In genomic region chr9:106421772-106422171, GRCh38 we compare ENCODE assay signal across 9 cellular contexts.
DNase-seq lines count a peak whose midpoint lies in the region; ATAC-seq, FAIRE-seq and TF ChIP-seq lines count a peak whose summit lies in the region.
"Had no signal": no experiment of that assay in that cellular context is flagged by ENCODE, and none has a peak within 500 bp of the region (broad histone marks: within the 10 kb centered on the region; RNA-seq: fewer than 3 reads in every experiment).

No MANE protein-coding gene starts in this region.

- H3K4me3 Mint-ChIP-seq in natural killer cell, result peak overlapping the region; percentile 37
- no peak overlapping the region for H3K4me3 Mint-ChIP-seq in activated T-helper 2 cell treated with anti-CD3 and anti-CD28 coated beads, Interferon-gamma antibody, Interleukin-2, Interleukin-4, amounts not matched to agents 10 μg/mL and 5 μg/mL and 100 μg/mL, durations not matched to agents 14 hours and 24 hours and 36 hours (ENCODE audit: low read depth)
- H3K4me3 Mint-ChIP-seq: activated CD4-positive, alpha-beta T cell treated with anti-CD3 and anti-CD28 coated beads, Interleukin-2, amount 10 ng/mL, durations not matched to agents 24 days and 14 days had no signal

- peak; percentile 57 for ATAC-seq in GM18868 (IDR thresholded peaks at IDR 0.05; ENCODE audit: unreplicated experiment)
- peak; percentile 66 for ATAC-seq in HG02610 (IDR thresholded peaks at IDR 0.05; ENCODE audit: unreplicated experiment)
- peak; percentile 43 for ATAC-seq in HG03558 (IDR thresholded peaks at IDR 0.05; ENCODE audit: extremely low read depth, unreplicated experiment)
- peak in 1 of 3 donors; percentile 50 for ATAC-seq in natural killer cell

- intact Hi-C loops in natural killer cell (cut with micrococcal nuclease), result no loop called here
- intact Hi-C loops in activated T-helper 2 cell treated with anti-CD3 and anti-CD28 coated beads, Interferon-gamma antibody, Interleukin-2, Interleukin-4, amounts not matched to agents 10 μg/mL and 5 μg/mL and 100 μg/mL, durations not matched to agents 14 hours and 24 hours and 36 hours (cut with micrococcal nuclease), result no loop called here

- TF ChIP-seq POLR2A in H54 (IDR thresholded peaks at IDR 0.05; ENCODE audit: low read depth, low read length), result no peak

- H3K9me3 Mint-ChIP-seq in natural killer cell, result no peaks in the 10 kb centered on the region
- H3K9me3 Mint-ChIP-seq in activated T-helper 2 cell treated with anti-CD3 and anti-CD28 coated beads, Interferon-gamma antibody, Interleukin-2, Interleukin-4, amounts not matched to agents 10 μg/mL and 5 μg/mL and 100 μg/mL, durations not matched to agents 14 hours and 24 hours and 36 hours, result peaks cover 3% of the 10 kb centered on the region
- H3K9me3 Mint-ChIP-seq: activated CD4-positive, alpha-beta T cell treated with anti-CD3 and anti-CD28 coated beads, Interleukin-2, amount 10 ng/mL, durations not matched to agents 24 days and 14 days had no signal

- no peak for DNase-seq in natural killer cell
- no peak for DNase-seq in H54 (ENCODE audit: insufficient read length, low spot score)
- DNase-seq in DMS114 treated with DMSO at 0.1 percent for 48 hours (lab: John Stamatoyannopoulos, UW; ENCODE audit: unreplicated experiment), result no peak
- DNase-seq in stimulated activated CD4-positive, alpha-beta T cell treated with anti-CD3 and anti-CD28 coated beads, Interleukin-4, amount 100 ng/mL, for 4 hours, result no peak
- DNase-seq in activated T-helper 2 cell treated with anti-CD3 and anti-CD28 coated beads, Interferon-gamma antibody, Interleukin-2, Interleukin-4, amounts not matched to agents 10 μg/mL and 5 μg/mL and 100 μg/mL, durations not matched to agents 14 hours and 24 hours and 36 hours (ENCODE audit: low spot score), result no peak
- DNase-seq: activated CD4-positive, alpha-beta T cell treated with anti-CD3 and anti-CD28 coated beads, Interleukin-2, amount 10 ng/mL, durations not matched to agents 24 days and 14 days had no signal

- no peaks in the 10 kb centered on the region for H3K27me3 Mint-ChIP-seq in natural killer cell (ENCODE audit: low read depth in 2 of 2)
- peaks cover 2% of the 10 kb centered on the region for H3K27me3 Mint-ChIP-seq in activated T-helper 2 cell treated with anti-CD3 and anti-CD28 coated beads, Interferon-gamma antibody, Interleukin-2, Interleukin-4, amounts not matched to agents 10 μg/mL and 5 μg/mL and 100 μg/mL, durations not matched to agents 14 hours and 24 hours and 36 hours (ENCODE audit: low read depth)
- H3K27me3 Mint-ChIP-seq: activated CD4-positive, alpha-beta T cell treated with anti-CD3 and anti-CD28 coated beads, Interleukin-2, amount 10 ng/mL, durations not matched to agents 24 days and 14 days had no signal

- TF ChIP-seq CTCF in natural killer cell (IDR thresholded peaks at IDR 0.05), result no peak

- no peaks in the 10 kb centered on the region for H3K36me3 Mint-ChIP-seq in natural killer cell
- no peaks in the 10 kb centered on the region for H3K36me3 Mint-ChIP-seq in activated T-helper 2 cell treated with anti-CD3 and anti-CD28 coated beads, Interferon-gamma antibody, Interleukin-2, Interleukin-4, amounts not matched to agents 10 μg/mL and 5 μg/mL and 100 μg/mL, durations not matched to agents 14 hours and 24 hours and 36 hours (ENCODE audit: low read depth)

- H3K27ac Mint-ChIP-seq in natural killer cell, result peak overlapping the region; percentile 13 to 61
- no peak overlapping the region for H3K27ac Mint-ChIP-seq in activated T-helper 2 cell treated with anti-CD3 and anti-CD28 coated beads, Interferon-gamma antibody, Interleukin-2, Interleukin-4, amounts not matched to agents 10 μg/mL and 5 μg/mL and 100 μg/mL, durations not matched to agents 14 hours and 24 hours and 36 hours
- H3K27ac Mint-ChIP-seq: activated CD4-positive, alpha-beta T cell treated with anti-CD3 and anti-CD28 coated beads, Interleukin-2, amount 10 ng/mL, durations not matched to agents 24 days and 14 days had no signal

- FAIRE-seq in H54 (lab: Jason Lieb, UNC), result no peak

- peaks cover 51 to 56% of the 10 kb centered on the region in 2 donors for H3K4me1 Mint-ChIP-seq in natural killer cell
- peaks cover 10% of the 10 kb centered on the region for H3K4me1 Mint-ChIP-seq in activated T-helper 2 cell treated with anti-CD3 and anti-CD28 coated beads, Interferon-gamma antibody, Interleukin-2, Interleukin-4, amounts not matched to agents 10 μg/mL and 5 μg/mL and 100 μg/mL, durations not matched to agents 14 hours and 24 hours and 36 hours (ENCODE audit: low read depth)
- H3K4me1 Mint-ChIP-seq: activated CD4-positive, alpha-beta T cell treated with anti-CD3 and anti-CD28 coated beads, Interleukin-2, amount 10 ng/mL, durations not matched to agents 24 days and 14 days had no signal
